In the genomic region with DNA sequence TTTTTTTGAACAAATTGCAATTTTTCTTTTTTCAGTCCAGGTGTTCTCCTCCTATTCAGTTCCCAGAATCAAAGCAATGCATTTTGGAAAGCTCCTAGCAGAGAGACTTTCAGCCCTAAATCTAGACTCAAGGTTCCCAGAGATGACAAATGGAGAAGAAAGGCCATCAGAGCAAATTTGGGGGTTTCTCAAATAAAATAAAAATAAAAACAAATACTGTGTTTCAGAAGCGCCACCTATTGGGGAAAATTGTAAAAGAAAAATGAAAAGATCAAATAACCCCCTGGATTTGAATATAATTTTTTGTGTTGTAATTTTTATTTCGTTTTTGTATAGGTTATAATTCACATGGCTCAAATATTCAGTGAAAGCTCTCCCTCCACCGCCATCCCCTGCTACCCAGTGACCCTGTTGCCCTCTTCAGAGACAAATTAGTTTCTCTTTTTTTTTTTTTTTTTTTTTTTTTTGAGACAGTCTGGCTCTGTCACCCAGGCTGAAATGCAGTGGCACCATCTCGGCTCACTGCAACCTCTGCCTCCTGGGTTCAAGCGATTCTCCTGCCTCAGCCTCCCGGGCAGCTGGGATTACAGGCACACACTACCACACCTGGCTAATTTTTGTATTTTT, we compare ENCODE assay signal across 8 cellular contexts. TPM values are rescaled to one million over a fixed set of nuclear protein-coding genes. Genes with fewer than 3 reads are reported as not detected.
DNase-seq lines count a peak whose midpoint lies in the region; ATAC-seq and TF ChIP-seq lines count a peak whose summit lies in the region.

No MANE protein-coding gene starts in this region.

- H3K4me3 Mint-ChIP-seq in T-cell (no peak overlapping the region), type B pancreatic cell (no peak overlapping the region)

- H3K27ac ChIP-seq in mesendoderm (ENCODE audit: low read depth, low read length), result no peak overlapping the region

- peak; percentile 40 for TF ChIP-seq CTCF in GM12865 (IDR thresholded peaks at IDR 0.05; ENCODE audit: insufficient read depth, low read depth, low read length, missing control alignments)
- TF ChIP-seq CTCF in foreskin fibroblast (IDR thresholded peaks at IDR 0.05; ENCODE audit: low read depth, low read length), result peak; percentile 18
- peak; percentile 80 for TF ChIP-seq CTCF in type B pancreatic cell (conservative IDR thresholded peaks at IDR 0.05)

- H2BK120ac ChIP-seq in mesendoderm (ENCODE audit: low read depth, low read length), result no peak overlapping the region

- no peaks in the 10 kb centered on the region for H3K27me3 Mint-ChIP-seq in T-cell
- peaks cover 33% of the 10 kb centered on the region for H3K27me3 Mint-ChIP-seq in type B pancreatic cell

- H4K5ac ChIP-seq in mesendoderm (ENCODE audit: low read length), result no peak overlapping the region

- POLR2A ChIA-PET in T-cell (lab: Charles Lee), result interaction anchor here (0.6 to 1.0 kb wide), 3 partner anchors 48 to 271 kb away, joined by 3 to 18 read pairs (median 4); no protein-coding TSS in a partner anchor

- H2BK15ac ChIP-seq in mesendoderm (replicated peaks; ENCODE audit: low read depth), result no peak overlapping the region

- CTCF ChIA-PET in T-cell (lab: Charles Lee), result interaction anchor here (0.6 to 3.1 kb wide), 17 partner anchors 10 to 210 kb away, joined by 3 to 17 read pairs (median 4); partner anchors contain the start of genes CD3D (in 1 of the 2) and MPZL3 (in 1 of the 2)

- no peak overlapping the region for H2AK5ac ChIP-seq in mesendoderm (ENCODE audit: low read length)

- H3K79me2 ChIP-seq in mesendoderm (ENCODE audit: control insufficient read depth, insufficient read depth, low read length), result no peaks in the 10 kb centered on the region

- H3K79me1 ChIP-seq in mesendoderm (ENCODE audit: low read length), result no peaks in the 10 kb centered on the region

- in situ Hi-C loops in ACHN (cut with HindIII; ENCODE audit: low pct_ligation_motif_present, low pct_unique_long_range_greater_than_20kb, low sequenced_read_pairs), result no loop called here

- H4K8ac ChIP-seq in mesendoderm (ENCODE audit: low read depth, low read length), result no peak overlapping the region

- H3K18ac ChIP-seq in mesendoderm (ENCODE audit: low read length), result no peak overlapping the region

- H3K27ac Mint-ChIP-seq in T-cell, result peak overlapping the region; percentile 88 to 90
- H3K27ac Mint-ChIP-seq in type B pancreatic cell, result no peak overlapping the region

- no peak overlapping the region for H3K4me2 ChIP-seq in mesendoderm (ENCODE audit: low read length)

- DNase-seq in ACHN (peak; percentile 24), GM12865 (ENCODE audit: low read depth) (peak; percentile 28), T-cell (peak in 1 of 34 experiments; percentile 27), foreskin fibroblast (peak in 1 of 2 donors; percentile 46), type B pancreatic cell (ENCODE audit: extremely low spot score, unreplicated experiment) (no peak), mesendoderm (no peak)
- no peak for DNase-seq in stimulated activated CD8-positive, alpha-beta memory T cell treated with anti-CD3 and anti-CD28 coated beads, Interleukin-4, amount 100 ng/mL, for 48 hours

- H3K4me3 ChIP-seq in GM12865 (ENCODE audit: low read depth, low read length) (no peak overlapping the region), foreskin fibroblast (ENCODE audit: low read depth in 1 of 2, low read length in 2 of 2) (no peak overlapping the region), mesendoderm (ENCODE audit: low read length) (no peak overlapping the region)

- no peak overlapping the region for H3K9ac ChIP-seq in mesendoderm (ENCODE audit: low read length)

- H3K56ac ChIP-seq in mesendoderm (ENCODE audit: low read length), result no peak overlapping the region

- H3K36me3 ChIP-seq in mesendoderm (ENCODE audit: control insufficient read depth, insufficient read depth, low read length), result no peaks in the 10 kb centered on the region

- peaks cover 32 to 34% (median 33%) of the 10 kb centered on the region in 3 donors for H3K4me1 Mint-ChIP-seq in T-cell
- no peaks in the 10 kb centered on the region for H3K4me1 Mint-ChIP-seq in type B pancreatic cell (ENCODE audit: unreplicated experiment)

- ATAC-seq in T-cell (replicated peaks in 1 of 4), result peak in 2 of 4 experiments; percentile 20 to 59
- ATAC-seq in GM19351 (IDR thresholded peaks at IDR 0.05; ENCODE audit: unreplicated experiment), result no peak

- no peak overlapping the region for H2BK5ac ChIP-seq in mesendoderm (ENCODE audit: low read length)

- no peaks in the 10 kb centered on the region for H3K9me3 Mint-ChIP-seq in T-cell
- no peaks in the 10 kb centered on the region for H3K9me3 Mint-ChIP-seq in type B pancreatic cell

- WGBS in mesendoderm (ENCODE audit: extremely low coverage, insufficient coverage, low lambda C conversion rate), result no CpG with 5 or more reads among the region's 6 CpGs

- H3K23ac ChIP-seq in mesendoderm (ENCODE audit: low read length), result no peak overlapping the region

- no peaks in the 10 kb centered on the region for H3K27me3 ChIP-seq in mesendoderm (ENCODE audit: insufficient read depth, low read length, poor library complexity)

- no peak overlapping the region for H3K4ac ChIP-seq in mesendoderm (ENCODE audit: low read depth, low read length)

- no peaks in the 10 kb centered on the region for H3K4me1 ChIP-seq in mesendoderm (ENCODE audit: control insufficient read depth, low read depth, low read length)

- H3K36me3 Mint-ChIP-seq in T-cell, result peaks cover 43% of the 10 kb centered on the region
- no peaks in the 10 kb centered on the region for H3K36me3 Mint-ChIP-seq in type B pancreatic cell

RNA-seq across cellular contexts. Expression of gene UBE4A, which starts 6.2 kb away (rescaled TPM):
- 10 to 100 TPM; 40.7 to 44.9 (median 41.8) TPM for total RNA-seq in T-cell
- total RNA-seq in type B pancreatic cell (ENCODE audit: low replicate concordance), result 42.5 and 43.6 TPM in 2 replicates
- polyA plus RNA-seq in mesendoderm (2013, experiment 1 of 2), result 20.8 TPM
- 20.8 TPM for polyA plus RNA-seq in mesendoderm (2013, experiment 2 of 2)

RNA-seq across cellular contexts. Expression of gene CD3G, which starts 9.1 kb away (rescaled TPM):
- 100 to 1,000 TPM; 170 to 215 (median 189) TPM for total RNA-seq in T-cell
- total RNA-seq in type B pancreatic cell (ENCODE audit: low replicate concordance), result 0.21 TPM in 1 of 2 replicates, not detected in the other
- polyA plus RNA-seq in mesendoderm (2013, experiment 1 of 2), result not detected
- not detected for polyA plus RNA-seq in mesendoderm (2013, experiment 2 of 2)

RNA-seq across cellular contexts. Expression of gene CD3D, which starts 10.7 kb away (rescaled TPM):
- total RNA-seq in T-cell, result 100 to 1,000 TPM; 290 to 409 (median 361) TPM
- not detected in 2 replicates for total RNA-seq in type B pancreatic cell (ENCODE audit: low replicate concordance)
- polyA plus RNA-seq in mesendoderm (2013, experiment 1 of 2), result 0.35 TPM
- polyA plus RNA-seq in mesendoderm (2013, experiment 2 of 2), result 0.35 TPM

RNA-seq across cellular contexts. Expression of gene ATP5MG, which starts 48.2 kb away (rescaled TPM):
- total RNA-seq in T-cell, result 100 to 1,000 TPM; 140 to 188 (median 172) TPM
- 207 and 263 TPM in 2 replicates for total RNA-seq in type B pancreatic cell (ENCODE audit: low replicate concordance)
- 784 TPM for polyA plus RNA-seq in mesendoderm (2013, experiment 1 of 2)
- polyA plus RNA-seq in mesendoderm (2013, experiment 2 of 2), result 767 TPM

RNA-seq across cellular contexts. Expression of gene CD3E, which starts 48.7 kb away (rescaled TPM):
- total RNA-seq in T-cell (100 to 1,000 TPM; 555 to 659 (median 596) TPM), type B pancreatic cell (ENCODE audit: low replicate concordance) (not detected in 2 replicates)
- polyA plus RNA-seq in mesendoderm (2013, experiment 1 of 2), result 0.08 TPM
- polyA plus RNA-seq in mesendoderm (2013, experiment 2 of 2), result 0.08 TPM

Comparison
In these comparisons a context has a peak if more than half of its experiments do, and no peak if none do; other contexts are left out.
1. DNase-seq: peak in ACHN (single experiment) and GM12865 (single experiment); none in type B pancreatic cell (single experiment), mesendoderm (single experiment) and stimulated activated CD8-positive, alpha-beta memory T cell treated with anti-CD3 and anti-CD28 coated beads, Interleukin-4, amount 100 ng/mL, for 48 hours (single experiment).
2. CTCF ChIP-seq: peak in every context shown above with its lines; median percentile 80 in type B pancreatic cell; 40 in GM12865; 18 in foreskin fibroblast.
3. RNA of gene CD3G, which starts 9.1 kb away (total RNA-seq): 170 to 215 TPM in T-cell; 0.21 TPM in type B pancreatic cell; every median in the first group is over 100 times any median in the second.
4. RNA of gene CD3D, which starts 10.7 kb away (total RNA-seq): 290 to 409 TPM in T-cell; not detected in type B pancreatic cell; every median in the first group is over 100 times any median in the second.